6 cellular contexts compared by ENCODE assay signal in genomic region chr19:49150944-49151243, GRCh38. TPM values are rescaled to one million over a fixed set of nuclear protein-coding genes. Genes with fewer than 3 reads are reported as not detected.
DNase-seq lines count a peak whose midpoint lies in the region; ATAC-seq lines count a peak whose summit lies in the region.

No MANE protein-coding gene starts in this region.

- H3K4me1 ChIP-seq in duodenal mucosa (ENCODE audit: control insufficient read depth in 1 of 2, insufficient read depth in 2 of 2, low read length in 2 of 2) (peaks cover 37% of the 10 kb centered on the region in 2 donors), rectal smooth muscle tissue (ENCODE audit: control insufficient read depth, insufficient read depth, low read length) (peaks cover 7% of the 10 kb centered on the region)

- no peaks in the 10 kb centered on the region for H3K9me3 ChIP-seq in duodenal mucosa (ENCODE audit: control insufficient read depth in 1 of 2, low read length in 2 of 2)

- H3K9ac ChIP-seq in duodenal mucosa (ENCODE audit: low read depth in 1 of 2, low read length in 2 of 2) (peak overlapping the region; percentile 98 to 99), rectal smooth muscle tissue (ENCODE audit: low read length) (no peak overlapping the region)

- no peak for ATAC-seq in HG03565 (IDR thresholded peaks at IDR 0.05; ENCODE audit: unreplicated experiment)
- ATAC-seq in left colon, result no peak

- H3K27me3 ChIP-seq in duodenal mucosa (ENCODE audit: control insufficient read depth in 1 of 2, insufficient read depth in 2 of 2, low read length in 2 of 2) (peaks cover 0 to 5% of the 10 kb centered on the region in 2 donors), rectal smooth muscle tissue (ENCODE audit: control insufficient read depth, insufficient read depth, low read length) (no peaks in the 10 kb centered on the region)

- no peak for DNase-seq in Jurkat, Clone E6-1 (ENCODE audit: low read depth, low spot score)
- DNase-seq in NCI-H2081 (lab: John Stamatoyannopoulos, UW), result no peak
- DNase-seq in left colon, result no peak

- H3K36me3 ChIP-seq in duodenal mucosa (ENCODE audit: control insufficient read depth in 1 of 2, insufficient read depth in 2 of 2, low read length in 2 of 2), result no peaks in the 10 kb centered on the region
- no peaks in the 10 kb centered on the region for H3K36me3 ChIP-seq in rectal smooth muscle tissue (ENCODE audit: control insufficient read depth, insufficient read depth, low read length)

- intact Hi-C loops in left colon (cut with DNase I, micrococcal nuclease), result no loop called here

- H3K27ac ChIP-seq in duodenal mucosa (ENCODE audit: low read depth, low read length) (peak overlapping the region; percentile 97), rectal smooth muscle tissue (ENCODE audit: low read depth, low read length) (no peak overlapping the region)

- peak overlapping the region; percentile 35 for H3K4me3 ChIP-seq in Jurkat, Clone E6-1 (ENCODE audit: low read length)
- peak overlapping the region; percentile 88 to 97 for H3K4me3 ChIP-seq in duodenal mucosa (ENCODE audit: low read depth in 1 of 2, low read length in 2 of 2)
- peak overlapping the region; percentile 81 for H3K4me3 ChIP-seq in rectal smooth muscle tissue (ENCODE audit: low read length)

RNA-seq across cellular contexts. Expression of gene HRC, which starts 4.3 kb away (rescaled TPM):
- not detected for polyA plus RNA-seq in Jurkat, Clone E6-1 (2012; ENCODE audit: insufficient read depth, insufficient read length)
- total RNA-seq in left colon, result 1 to 10 TPM; 1.2 to 1.3 TPM

RNA-seq across cellular contexts. Expression of gene TRPM4, which starts 6.7 kb away (rescaled TPM):
- polyA plus RNA-seq in Jurkat, Clone E6-1 (2012; ENCODE audit: insufficient read depth, insufficient read length), result 7.2 TPM
- total RNA-seq in left colon, result 100 to 1,000 TPM; 244 to 291 TPM

RNA-seq across cellular contexts. Expression of gene PPFIA3, which starts 31.6 kb away (rescaled TPM):
- polyA plus RNA-seq in Jurkat, Clone E6-1 (2012; ENCODE audit: insufficient read depth, insufficient read length), result 23.4 TPM
- total RNA-seq in left colon, result 10 to 100 TPM; 21.8 to 24.2 TPM

RNA-seq across cellular contexts. Expression of gene C19orf73, which starts 32.0 kb away (rescaled TPM):
- polyA plus RNA-seq in Jurkat, Clone E6-1 (2012; ENCODE audit: insufficient read depth, insufficient read length), result 4.7 TPM
- 1 to 10 TPM; 1.8 to 2.0 TPM for total RNA-seq in left colon

RNA-seq across cellular contexts. Expression of gene LIN7B, which starts 36.7 kb away (rescaled TPM):
- polyA plus RNA-seq in Jurkat, Clone E6-1 (2012; ENCODE audit: insufficient read depth, insufficient read length), result 21.7 TPM
- total RNA-seq in left colon, result 10 to 100 TPM in 1 of 2 donors, 1 to 10 TPM in 1; 8.8 to 11.4 TPM

Comparison
In these comparisons a context has a peak if more than half of its experiments do, and no peak if none do; other contexts are left out.
1. H3K4me3 ChIP-seq: peak in every context shown above with its lines; median percentile 92 in duodenal mucosa; 81 in rectal smooth muscle tissue; 35 in Jurkat, Clone E6-1.